Comparison of ENCODE assay signal across 1 cellular context in the genomic region with DNA sequence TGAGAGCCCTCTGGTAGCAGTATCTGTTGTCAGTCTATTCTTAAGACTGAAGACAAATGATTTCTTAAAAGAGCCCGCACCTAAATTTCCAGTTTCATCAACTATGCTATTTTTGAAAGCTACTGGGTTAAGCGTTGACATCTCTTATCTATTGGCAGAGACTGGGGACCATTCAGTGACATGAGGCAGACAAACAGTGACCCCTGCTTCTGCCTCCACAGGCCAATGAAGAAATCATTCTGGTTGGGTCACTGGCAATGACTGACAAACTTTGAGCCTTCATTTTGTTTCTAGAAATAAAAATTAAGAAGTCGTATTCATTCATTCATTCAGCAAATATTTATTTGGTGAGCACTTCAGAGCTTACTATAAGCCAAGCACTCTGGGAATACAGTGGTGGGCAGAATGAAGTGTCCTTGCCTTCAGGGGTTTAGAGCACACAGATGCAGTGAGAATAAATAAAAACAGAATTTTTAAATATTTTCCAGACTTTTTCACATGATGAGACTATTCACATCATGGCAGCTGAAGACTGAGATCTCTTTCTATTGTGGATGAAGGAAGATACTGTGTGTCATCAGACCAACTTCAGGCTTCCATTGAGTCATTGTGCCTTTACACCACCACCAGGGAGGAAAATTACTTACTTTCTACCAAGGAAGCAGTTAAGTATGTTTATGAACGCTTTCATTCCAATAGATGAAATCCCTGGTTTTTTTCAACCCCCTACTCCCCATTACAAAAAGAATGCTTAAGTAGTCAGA.
TF ChIP-seq lines count a peak whose summit lies in the region.

No MANE protein-coding gene starts in this region.

TF ChIP-seq in IMR-90, 13 proteins besides CTCF, POLR2A, EP300 and RAD21 (continued from another document):
- TF ChIP-seq, protein P1, sequence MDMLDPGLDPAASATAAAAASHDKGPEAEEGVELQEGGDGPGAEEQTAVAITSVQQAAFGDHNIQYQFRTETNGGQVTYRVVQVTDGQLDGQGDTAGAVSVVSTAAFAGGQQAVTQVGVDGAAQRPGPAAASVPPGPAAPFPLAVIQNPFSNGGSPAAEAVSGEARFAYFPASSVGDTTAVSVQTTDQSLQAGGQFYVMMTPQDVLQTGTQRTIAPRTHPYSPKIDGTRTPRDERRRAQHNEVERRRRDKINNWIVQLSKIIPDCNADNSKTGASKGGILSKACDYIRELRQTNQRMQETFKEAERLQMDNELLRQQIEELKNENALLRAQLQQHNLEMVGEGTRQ (IDR thresholded peaks at IDR 0.05; ENCODE audit: low read depth, low read length) = no peak
- TF ChIP-seq MXI1 (IDR thresholded peaks at IDR 0.05; ENCODE audit: borderline replicate concordance, low read depth, low read length) (no peak), MAFK (IDR thresholded peaks at IDR 0.05; ENCODE audit: low read depth, low read length) (no peak), SMC3 (IDR thresholded peaks at IDR 0.05; ENCODE audit: low read depth, low read length) (no peak), RCOR1 (IDR thresholded peaks at IDR 0.05; ENCODE audit: insufficient replicate concordance, low read length) (no peak), RFX5 (IDR thresholded peaks at IDR 0.05; ENCODE audit: low read depth, low read length) (no peak), CHD1 (IDR thresholded peaks at IDR 0.05; ENCODE audit: low read depth, low read length) (no peak)
- TF ChIP-seq, protein P2, sequence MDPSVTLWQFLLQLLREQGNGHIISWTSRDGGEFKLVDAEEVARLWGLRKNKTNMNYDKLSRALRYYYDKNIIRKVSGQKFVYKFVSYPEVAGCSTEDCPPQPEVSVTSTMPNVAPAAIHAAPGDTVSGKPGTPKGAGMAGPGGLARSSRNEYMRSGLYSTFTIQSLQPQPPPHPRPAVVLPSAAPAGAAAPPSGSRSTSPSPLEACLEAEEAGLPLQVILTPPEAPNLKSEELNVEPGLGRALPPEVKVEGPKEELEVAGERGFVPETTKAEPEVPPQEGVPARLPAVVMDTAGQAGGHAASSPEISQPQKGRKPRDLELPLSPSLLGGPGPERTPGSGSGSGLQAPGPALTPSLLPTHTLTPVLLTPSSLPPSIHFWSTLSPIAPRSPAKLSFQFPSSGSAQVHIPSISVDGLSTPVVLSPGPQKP (IDR thresholded peaks at IDR 0.05; ENCODE audit: borderline replicate concordance, low read depth, low read length) = no peak
